1 cellular context compared by ENCODE assay signal in genomic region chr14:75068294-75069020, GRCh38.
TF ChIP-seq lines count a peak whose summit lies in the region.

No MANE protein-coding gene starts in this region.

TF ChIP-seq in A549, 52 proteins besides CTCF, POLR2A, EP300 and RAD21:
- no peak for TF ChIP-seq HES2 (IDR thresholded peaks at IDR 0.05)
- no peak for TF ChIP-seq GATA3 (IDR thresholded peaks at IDR 0.05; ENCODE audit: borderline replicate concordance)
- TF ChIP-seq KDM5A (IDR thresholded peaks at IDR 0.05): no peak
- TF ChIP-seq, protein P1, sequence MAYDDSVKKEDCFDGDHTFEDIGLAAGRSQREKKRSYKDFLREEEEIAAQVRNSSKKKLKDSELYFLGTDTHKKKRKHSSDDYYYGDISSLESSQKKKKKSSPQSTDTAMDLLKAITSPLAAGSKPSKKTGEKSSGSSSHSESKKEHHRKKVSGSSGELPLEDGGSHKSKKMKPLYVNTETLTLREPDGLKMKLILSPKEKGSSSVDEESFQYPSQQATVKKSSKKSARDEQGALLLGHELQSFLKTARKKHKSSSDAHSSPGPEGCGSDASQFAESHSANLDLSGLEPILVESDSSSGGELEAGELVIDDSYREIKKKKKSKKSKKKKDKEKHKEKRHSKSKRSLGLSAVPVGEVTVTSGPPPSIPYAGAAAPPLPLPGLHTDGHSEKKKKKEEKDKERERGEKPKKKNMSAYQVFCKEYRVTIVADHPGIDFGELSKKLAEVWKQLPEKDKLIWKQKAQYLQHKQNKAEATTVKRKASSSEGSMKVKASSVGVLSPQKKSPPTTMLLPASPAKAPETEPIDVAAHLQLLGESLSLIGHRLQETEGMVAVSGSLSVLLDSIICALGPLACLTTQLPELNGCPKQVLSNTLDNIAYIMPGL (CRISPR knock-in tag; IDR thresholded peaks at IDR 0.05; ENCODE audit: borderline replicate concordance): no peak
- no peak for TF ChIP-seq JUNB (IDR thresholded peaks at IDR 0.05)
- TF ChIP-seq, protein P2, sequence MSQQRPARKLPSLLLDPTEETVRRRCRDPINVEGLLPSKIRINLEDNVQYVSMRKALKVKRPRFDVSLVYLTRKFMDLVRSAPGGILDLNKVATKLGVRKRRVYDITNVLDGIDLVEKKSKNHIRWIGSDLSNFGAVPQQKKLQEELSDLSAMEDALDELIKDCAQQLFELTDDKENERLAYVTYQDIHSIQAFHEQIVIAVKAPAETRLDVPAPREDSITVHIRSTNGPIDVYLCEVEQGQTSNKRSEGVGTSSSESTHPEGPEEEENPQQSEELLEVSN (IDR thresholded peaks at IDR 0.05; ENCODE audit: borderline replicate concordance, low read depth): no peak
- no peak for TF ChIP-seq ZC3H11A (IDR thresholded peaks at IDR 0.05)
- TF ChIP-seq RCOR1 (IDR thresholded peaks at IDR 0.05; ENCODE audit: low read depth, low read length): no peak
- TF ChIP-seq TFCP2L1 (CRISPR knock-in tag; IDR thresholded peaks at IDR 0.05): no peak
